15 cellular contexts compared by ENCODE assay signal in genomic region chr11:43853766-43854165, GRCh38.
"Had no signal": no experiment of that assay in that cellular context is flagged by ENCODE, and none has a peak within 500 bp of the region (broad histone marks: within the 10 kb centered on the region; RNA-seq: fewer than 3 reads in every experiment).

No MANE protein-coding gene starts in this region.

- H3K27ac Mint-ChIP-seq: activated CD4-positive, alpha-beta memory T cell treated with anti-CD3 and anti-CD28 coated beads, Interleukin-2, amount 10 ng/mL, durations not matched to agents 7 days and 5 days; activated CD8-positive, alpha-beta memory T cell treated with anti-CD3 and anti-CD28 coated beads, Interleukin-2, amount 10 ng/mL, durations not matched to agents 7 days and 5 days; activated naive CD8-positive, alpha-beta T cell treated with anti-CD3 and anti-CD28 coated beads, Interleukin-2, amount 10 ng/mL, durations not matched to agents 7 days and 5 days; activated T-helper 2 cell treated with anti-CD3 and anti-CD28 coated beads, Interferon-gamma antibody, Interleukin-2, Interleukin-4, amounts not matched to agents 10 μg/mL and 5 μg/mL and 100 μg/mL, durations not matched to agents 14 hours and 24 hours and 36 hours had no signal

- H3K9me3 Mint-ChIP-seq: activated CD4-positive, alpha-beta memory T cell treated with anti-CD3 and anti-CD28 coated beads, Interleukin-2, amount 10 ng/mL, durations not matched to agents 7 days and 5 days; activated naive CD8-positive, alpha-beta T cell treated with anti-CD3 and anti-CD28 coated beads, Interleukin-2, amount 10 ng/mL, durations not matched to agents 7 days and 5 days; activated T-helper 2 cell treated with anti-CD3 and anti-CD28 coated beads, Interferon-gamma antibody, Interleukin-2, Interleukin-4, amounts not matched to agents 10 μg/mL and 5 μg/mL and 100 μg/mL, durations not matched to agents 14 hours and 24 hours and 36 hours; stimulated activated naive CD8-positive, alpha-beta T cell treated with anti-CD3 and anti-CD28 coated beads, Interleukin-15, amount 100 ng/mL, for 72 hours had no signal

- ATAC-seq: activated CD8-positive, alpha-beta memory T cell treated with anti-CD3 and anti-CD28 coated beads, Interleukin-2, amount 10 ng/mL, durations not matched to agents 7 days and 5 days; stimulated activated naive CD8-positive, alpha-beta T cell treated with anti-CD3 and anti-CD28 coated beads, Interleukin-15, amount 100 ng/mL, for 72 hours had no signal

- H3K27me3 Mint-ChIP-seq: activated CD4-positive, alpha-beta memory T cell treated with anti-CD3 and anti-CD28 coated beads, Interleukin-2, amount 10 ng/mL, durations not matched to agents 7 days and 5 days; activated CD8-positive, alpha-beta memory T cell treated with anti-CD3 and anti-CD28 coated beads, Interleukin-2, amount 10 ng/mL, durations not matched to agents 7 days and 5 days; activated naive CD8-positive, alpha-beta T cell treated with anti-CD3 and anti-CD28 coated beads, Interleukin-2, amount 10 ng/mL, durations not matched to agents 7 days and 5 days; stimulated activated naive CD8-positive, alpha-beta T cell treated with anti-CD3 and anti-CD28 coated beads, Interleukin-15, amount 100 ng/mL, for 72 hours had no signal

- H3K4me3 Mint-ChIP-seq: activated CD4-positive, alpha-beta memory T cell treated with anti-CD3 and anti-CD28 coated beads, Interleukin-2, amount 10 ng/mL, durations not matched to agents 7 days and 5 days; activated CD8-positive, alpha-beta memory T cell treated with anti-CD3 and anti-CD28 coated beads, Interleukin-2, amount 10 ng/mL, durations not matched to agents 7 days and 5 days; activated naive CD8-positive, alpha-beta T cell treated with anti-CD3 and anti-CD28 coated beads, Interleukin-2, amount 10 ng/mL, durations not matched to agents 7 days and 5 days; stimulated activated naive CD8-positive, alpha-beta T cell treated with anti-CD3 and anti-CD28 coated beads, Interleukin-15, amount 100 ng/mL, for 72 hours had no signal

- H3K4me1 Mint-ChIP-seq: activated CD4-positive, alpha-beta memory T cell treated with anti-CD3 and anti-CD28 coated beads, Interleukin-2, amount 10 ng/mL, durations not matched to agents 7 days and 5 days; activated CD8-positive, alpha-beta memory T cell treated with anti-CD3 and anti-CD28 coated beads, Interleukin-2, amount 10 ng/mL, durations not matched to agents 7 days and 5 days; stimulated activated naive CD8-positive, alpha-beta T cell treated with anti-CD3 and anti-CD28 coated beads, Interleukin-15, amount 100 ng/mL, for 72 hours had no signal

- DNase-seq: activated CD4-positive, alpha-beta memory T cell treated with anti-CD3 and anti-CD28 coated beads, Interleukin-2, amount 10 ng/mL, durations not matched to agents 7 days and 5 days; activated CD8-positive, alpha-beta memory T cell treated with anti-CD3 and anti-CD28 coated beads, Interleukin-2, amount 10 ng/mL, durations not matched to agents 7 days and 5 days; activated naive CD4-positive, alpha-beta T cell treated with Interleukin-2 at 50 U/mL for 16 hours; activated naive CD8-positive, alpha-beta T cell treated with anti-CD3 and anti-CD28 coated beads, Interleukin-2, amount 10 ng/mL, durations not matched to agents 7 days and 5 days; amygdala; central memory CD4-positive, alpha-beta T cell; colonic mucosa; esophagus squamous epithelium; left ventricle myocardium inferior; stimulated activated CD4-positive, alpha-beta T cell treated with anti-CD3 and anti-CD28 coated beads, Interleukin-2, amount 100 ng/mL, for 24 hours; stimulated activated naive CD8-positive, alpha-beta T cell treated with anti-CD3 and anti-CD28 coated beads, Interleukin-15, amount 100 ng/mL, for 72 hours; SW 1271; transverse colon; uterus had no signal
